In genomic region chr15:43406808-43407207, GRCh38 we compare ENCODE assay signal across 18 cellular contexts.
"Had no signal": no experiment of that assay in that cellular context is flagged by ENCODE, and none has a peak within 500 bp of the region (broad histone marks: within the 10 kb centered on the region; RNA-seq: fewer than 3 reads in every experiment).

No MANE protein-coding gene starts in this region.

- H3K27ac ChIP-seq: colonic mucosa, esophagus squamous epithelium, gastroesophageal sphincter, left ventricle myocardium inferior, lower lobe of right lung, neutrophil, psoas muscle, stomach, thoracic aorta had no signal

- H3K27me3 ChIP-seq: colonic mucosa, esophagus squamous epithelium, gastroesophageal sphincter, neutrophil, stomach had no signal

- DNase-seq: colonic mucosa; dermis blood vessel endothelial cell; esophagus squamous epithelium; glutamatergic neuron; left ventricle myocardium inferior; lower lobe of right lung; mesenchymal stem cell; naive thymus-derived CD4-positive, alpha-beta T cell; psoas muscle; small intestine; stimulated activated CD4-positive, alpha-beta T cell treated with anti-CD3 and anti-CD28 coated beads, Interleukin-12 subunit alpha, Interleukin-12 subunit beta, amount 100 ng/mL, for 4 hours; stimulated activated naive CD4-positive, alpha-beta T cell; stomach; substantia nigra; trophoblast cell had no signal

- H3K27me3 Mint-ChIP-seq: naive thymus-derived CD4-positive, alpha-beta T cell had no signal

- H3K4me3 Mint-ChIP-seq: naive thymus-derived CD4-positive, alpha-beta T cell had no signal

- H3K9me3 Mint-ChIP-seq: naive thymus-derived CD4-positive, alpha-beta T cell had no signal

- H3K9me3 ChIP-seq: colonic mucosa, esophagus squamous epithelium, gastroesophageal sphincter, left ventricle myocardium inferior, lower lobe of right lung, neutrophil, psoas muscle, stomach, thoracic aorta had no signal

- H3K4me3 ChIP-seq: colonic mucosa, esophagus squamous epithelium, gastroesophageal sphincter, left ventricle myocardium inferior, lower lobe of right lung, psoas muscle, stomach, thoracic aorta had no signal

- ATAC-seq: gastroesophageal sphincter; lower lobe of right lung; naive thymus-derived CD4-positive, alpha-beta T cell; psoas muscle had no signal

- H3K4me1 ChIP-seq: colonic mucosa, esophagus squamous epithelium, gastroesophageal sphincter, lower lobe of right lung, psoas muscle had no signal
